In the genomic region with DNA sequence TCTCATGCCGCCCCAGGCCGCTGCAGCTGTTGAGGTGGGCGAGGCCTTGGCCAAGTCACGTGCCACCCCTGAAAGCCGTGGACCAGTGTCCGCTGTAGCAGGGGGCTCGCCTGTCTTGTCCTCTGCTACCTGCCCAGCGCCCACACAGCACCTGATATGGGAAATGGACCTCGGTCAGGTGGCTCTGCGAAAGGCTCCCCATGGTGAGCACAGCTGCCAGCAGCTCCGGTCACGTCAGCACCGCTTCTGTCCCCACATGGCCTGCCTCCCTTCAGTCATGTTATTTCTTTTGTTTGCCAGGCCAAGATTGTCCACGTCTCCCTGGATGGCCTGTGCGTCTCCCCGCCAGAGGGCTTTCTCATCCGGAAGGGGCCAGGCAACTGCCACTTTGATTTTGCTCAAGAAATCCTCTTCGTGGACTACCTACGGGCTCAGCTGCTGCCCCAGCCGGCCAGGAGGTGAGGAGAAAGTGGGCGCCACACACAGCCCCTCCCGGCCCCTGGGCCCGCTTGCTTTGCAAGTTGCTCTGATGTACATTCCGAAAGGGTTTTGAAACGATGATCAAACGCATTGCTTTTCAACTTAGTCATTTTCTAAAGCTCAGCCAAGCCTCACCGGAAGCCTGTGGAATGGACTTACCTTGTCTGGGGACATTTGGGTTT, we compare ENCODE assay signal across 13 cellular contexts.
DNase-seq lines count a peak whose midpoint lies in the region; ATAC-seq and TF ChIP-seq lines count a peak whose summit lies in the region.
"Had no signal": no experiment of that assay in that cellular context is flagged by ENCODE, and none has a peak within 500 bp of the region (broad histone marks: within the 10 kb centered on the region; RNA-seq: fewer than 3 reads in every experiment).

No MANE protein-coding gene starts in this region.

- H3K27ac ChIP-seq in dorsolateral prefrontal cortex: peak overlapping the region in 35 of 59 donors; percentile 4 to 74 (median 33)
- H3K27ac ChIP-seq: gastroesophageal sphincter had no signal

- no peak for ATAC-seq in GM21423 (IDR thresholded peaks at IDR 0.05; ENCODE audit: unreplicated experiment)
- no peak for ATAC-seq in GM19467 (IDR thresholded peaks at IDR 0.05; ENCODE audit: unreplicated experiment)
- ATAC-seq: activated T-helper 17 cell treated with anti-CD3 and anti-CD28 coated beads, Interleukin-2, amount 50 U/mL, for 72 hours; gastroesophageal sphincter; right cardiac atrium had no signal

- intact Hi-C loops in dorsolateral prefrontal cortex (cut with DNase I): no loop called here

- DNase-seq in DMS 273 treated with DMSO at 0.1 percent for 48 hours (lab: John Stamatoyannopoulos, UW) (peak; percentile 50), NCI-H69 (lab: John Stamatoyannopoulos, UW) (peak; percentile 13), dorsolateral prefrontal cortex (no peak), non-pigmented ciliary epithelial cell (ENCODE audit: low read depth) (peak; percentile 93), GF-D8 (lab: John Stamatoyannopoulos, UW) (no peak)
- no peak for DNase-seq in effector CD8-positive, alpha-beta T cell (lab: John Stamatoyannopoulos, UW)
- DNase-seq: Calu3, NCI-H1436 had no signal

- TF ChIP-seq CTCF in dorsolateral prefrontal cortex (IDR thresholded peaks at IDR 0.05 in 54 of 56, conservative IDR thresholded peaks at IDR 0.05 in 2 of 56; ENCODE audit: low read depth in 1 of 56, partially characterized antibody in 56 of 56): no peak

- H3K4me3 ChIP-seq in dorsolateral prefrontal cortex: no peak overlapping the region
- H3K4me3 ChIP-seq: gastroesophageal sphincter had no signal

- no peaks in the 10 kb centered on the region for H3K27me3 ChIP-seq in dorsolateral prefrontal cortex
- H3K27me3 ChIP-seq: gastroesophageal sphincter had no signal

Comparison
In these comparisons a context has a peak if more than half of its experiments do, and no peak if none do; other contexts are left out.
1. DNase-seq: peak in DMS 273 treated with DMSO at 0.1 percent for 48 hours (single experiment), NCI-H69 (single experiment) and non-pigmented ciliary epithelial cell (single experiment); none in dorsolateral prefrontal cortex (0 of 10), GF-D8 (single experiment) and effector CD8-positive, alpha-beta T cell (single experiment).